Comparison of ENCODE assay signal across 18 cellular contexts in the genomic region with DNA sequence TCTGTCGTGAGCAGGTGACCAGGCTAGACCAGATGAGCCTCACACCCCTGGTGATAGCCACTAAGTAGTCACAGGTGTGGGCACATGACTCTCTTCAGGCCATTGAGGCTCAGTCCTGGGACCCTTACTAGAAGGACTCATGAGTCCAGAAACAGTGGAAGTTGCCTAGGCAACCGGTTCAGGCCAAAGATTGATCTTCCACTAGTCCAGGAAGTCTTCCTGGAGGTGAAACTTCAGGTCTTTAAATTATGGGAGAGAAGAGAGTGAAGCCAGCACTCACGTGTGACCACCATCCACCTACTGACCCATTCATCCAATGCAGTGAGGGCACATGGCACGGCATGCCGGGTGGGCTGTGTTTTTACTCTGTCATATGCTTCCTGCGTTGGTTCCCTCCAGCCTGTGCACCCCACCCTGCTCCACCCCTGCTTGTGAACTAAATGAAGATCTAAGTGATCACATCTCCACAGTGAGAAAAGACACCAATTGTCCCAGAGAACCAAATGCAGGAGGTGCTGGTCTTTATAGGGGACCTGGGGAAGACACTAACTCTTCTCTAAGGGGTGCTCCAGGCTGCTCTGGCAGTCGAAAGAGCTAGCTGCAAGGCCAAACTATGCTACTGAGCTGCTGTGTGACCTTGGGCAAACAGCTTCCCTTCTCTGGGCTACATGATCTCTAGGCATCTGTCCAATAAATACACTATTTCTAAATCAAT. TPM values are rescaled to one million over a fixed set of nuclear protein-coding genes. Genes with fewer than 3 reads are reported as not detected.
DNase-seq lines count a peak whose midpoint lies in the region; ATAC-seq, FAIRE-seq and TF ChIP-seq lines count a peak whose summit lies in the region.
"Had no signal": no experiment of that assay in that cellular context is flagged by ENCODE, and none has a peak within 500 bp of the region (broad histone marks: within the 10 kb centered on the region; RNA-seq: fewer than 3 reads in every experiment).

No MANE protein-coding gene starts in this region.

- no peaks in the 10 kb centered on the region for H3K9me3 ChIP-seq in right cardiac atrium (ENCODE audit: control insufficient read depth, low read length)
- H3K9me3 ChIP-seq in H1 (ENCODE audit: insufficient read depth in 2 of 2, low read depth in 1 of 2, low read length in 1 of 2) = no peaks in the 10 kb centered on the region
- no peaks in the 10 kb centered on the region for H3K9me3 ChIP-seq in uterus
- no peaks in the 10 kb centered on the region for H3K9me3 ChIP-seq in BE2C

- TF ChIP-seq RAD21 in H1 (IDR thresholded peaks at IDR 0.05 in 1 of 2, conservative IDR thresholded peaks at IDR 0.05 in 1 of 2; ENCODE audit: low read depth in 2 of 2, low read length in 2 of 2) = no peak

- H3K4ac ChIP-seq in H1 (replicated peaks; ENCODE audit: insufficient read length, low read depth, low read length) = peak overlapping the region; percentile 6

- CTCF ChIA-PET in H1 (lab: Charles Lee; ENCODE audit: partially characterized antibody) = interaction anchor here (0.6 to 2.3 kb wide), 10 partner anchors 9 to 196 kb away, joined by 3 to 11 read pairs (median 3); a partner anchor contains a TSS

- H3K4me3 ChIP-seq in right cardiac atrium (ENCODE audit: low read length) = no peak overlapping the region
- H3K4me3 ChIP-seq in H1 (ENCODE audit: extremely low read depth in 1 of 4, insufficient read depth in 2 of 4, low read depth in 3 of 4, low read length in 4 of 4) = no peak overlapping the region
- no peak overlapping the region for H3K4me3 ChIP-seq in uterus
- H3K4me3 ChIP-seq in BE2C (ENCODE audit: low read depth, low read length) = no peak overlapping the region
- H3K4me3 ChIP-seq: GM23338 had no signal

- no peak overlapping the region for H3K18ac ChIP-seq in H1 (ENCODE audit: extremely low read depth, low read length)

- no peak overlapping the region for H3K23ac ChIP-seq in H1 (ENCODE audit: insufficient read length)

- H2BK5ac ChIP-seq in H1 (ENCODE audit: low read depth, low read length) = no peak overlapping the region

- POLR2A ChIA-PET in H1 (lab: Charles Lee; ENCODE audit: partially characterized antibody) = interaction anchor here (1.0 to 2.4 kb wide), 5 partner anchors 8 to 209 kb away, joined by 3 to 11 read pairs (median 4); no protein-coding TSS in a partner anchor

- H3K14ac ChIP-seq in H1 (ENCODE audit: insufficient read length) = no peak overlapping the region

- H4K20me1 ChIP-seq in H1 (replicated peaks in 1 of 2; ENCODE audit: control insufficient read depth in 1 of 2, insufficient read depth in 2 of 2, low read length in 2 of 2) = no peaks in the 10 kb centered on the region

- H2BK15ac ChIP-seq in H1 (ENCODE audit: low read length) = no peak overlapping the region

- TF ChIP-seq EP300 in H1 (IDR thresholded peaks at IDR 0.05; ENCODE audit: borderline replicate concordance in 1 of 2, low read depth in 2 of 2, low read length in 2 of 2) = no peak

- peak; percentile 72 for DNase-seq in cardiac septum (ENCODE audit: low spot score)
- DNase-seq in right cardiac atrium = no peak
- DNase-seq in H1 (ENCODE audit: low read depth in 1 of 2, low spot score in 2 of 2) = no peak
- peak; percentile 21 for DNase-seq in sciatic nerve (ENCODE audit: low spot score)
- peak; percentile 7 for DNase-seq in uterus
- no peak for DNase-seq in COLO829 (ENCODE audit: low spot score)
- DNase-seq in BE2C = no peak
- DNase-seq: ACHN; CD4-positive, alpha-beta memory T cell; COR-L47; DMS153; DMS79 treated with DMSO at 0.1 percent for 48 hours; GDM1; H9 had no signal

- H2AK5ac ChIP-seq in H1 (ENCODE audit: low read depth, low read length) = no peak overlapping the region

- H2BK12ac ChIP-seq in H1 (ENCODE audit: low read depth, low read length) = no peak overlapping the region

- H4K91ac ChIP-seq in H1 (replicated peaks; ENCODE audit: insufficient read length, low read length) = no peak overlapping the region

- H3K56ac ChIP-seq in H1 (replicated peaks; ENCODE audit: insufficient read length, low read depth, low read length) = no peak overlapping the region

- H3K36me3 ChIP-seq in H1 (ENCODE audit: control insufficient read depth in 2 of 4, insufficient read depth in 4 of 4, low read length in 3 of 4) (no peaks in the 10 kb centered on the region), uterus (no peaks in the 10 kb centered on the region), BE2C (no peaks in the 10 kb centered on the region)

- H3K79me1 ChIP-seq in H1 (ENCODE audit: low read depth, low read length) = no peaks in the 10 kb centered on the region

- no peaks in the 10 kb centered on the region for H3K79me2 ChIP-seq in H1 (ENCODE audit: control insufficient read depth in 1 of 2, insufficient read depth in 2 of 2, low read length in 2 of 2)

- no peak for FAIRE-seq in H1 (lab: Jason Lieb, UNC)
- FAIRE-seq: D721Med, GM12892 had no signal

- H3K23me2 ChIP-seq in H1 (ENCODE audit: low read depth, low read length) = no peaks in the 10 kb centered on the region

- no peak overlapping the region for H2BK20ac ChIP-seq in H1 (ENCODE audit: low read length)

- 90% methylated on average over 7 of the region's 7 CpGs for WGBS in right cardiac atrium
- WGBS in H1 (ENCODE audit: extremely low coverage in 1 of 2, insufficient coverage in 1 of 2, insufficient read length in 1 of 2, insufficient replicate concordance in 2 of 2, low coverage in 1 of 2, low lambda C conversion rate in 2 of 2, missing lambda C conversion rate in 1 of 2), 2 experiments = 93% methylated on average over 7 of the region's 7 CpGs; no CpG with 5 or more reads in 1 of the 2 experiments

- H2BK120ac ChIP-seq in H1 (replicated peaks; ENCODE audit: low read depth, low read length) = no peak overlapping the region

- H3K27ac ChIP-seq in right cardiac atrium (ENCODE audit: low read length) (no peak overlapping the region), H1 (ENCODE audit: low read depth, low read length) (no peak overlapping the region), uterus (no peak overlapping the region)

- H3K4me2 ChIP-seq in H1 (ENCODE audit: insufficient read depth in 1 of 2, low read depth in 2 of 2, low read length in 2 of 2) = no peak overlapping the region
- H3K4me2 ChIP-seq: GM23338 had no signal

- H3K4me1 ChIP-seq in right cardiac atrium (ENCODE audit: control insufficient read depth, insufficient read depth, low read length) (no peaks in the 10 kb centered on the region), H1 (replicated peaks in 1 of 4; ENCODE audit: control insufficient read depth in 3 of 4, insufficient read depth in 4 of 4, low read length in 3 of 4) (peaks cover 0 to 2% (median 0%) of the 10 kb centered on the region in 4 experiments; a peak in 1 of 7 replicates), uterus (no peaks in the 10 kb centered on the region), BE2C (no peaks in the 10 kb centered on the region)

- ATAC-seq in right cardiac atrium (no peak), sciatic nerve (no peak), HG02798 (IDR thresholded peaks at IDR 0.05; ENCODE audit: poor library complexity, unreplicated experiment) (no peak)

- H4K8ac ChIP-seq in H1 (ENCODE audit: extremely low read depth, insufficient read depth, low read length) = no peak overlapping the region

- no peak for TF ChIP-seq POLR2A in H1 (IDR thresholded peaks at IDR 0.05; ENCODE audit: control extremely low read depth in 1 of 2, low read depth in 2 of 2, low read length in 2 of 2)
- no peak for TF ChIP-seq POLR2A in uterus (IDR thresholded peaks at IDR 0.05)

- no peak for TF ChIP-seq CTCF in H1 (IDR thresholded peaks at IDR 0.05; ENCODE audit: control extremely low read depth in 1 of 3, insufficient read depth in 1 of 3, low read depth in 1 of 3, low read length in 3 of 3)
- no peak for TF ChIP-seq CTCF in uterus (IDR thresholded peaks at IDR 0.05)
- no peak for TF ChIP-seq CTCF in BE2C (IDR thresholded peaks at IDR 0.05; ENCODE audit: low read depth, low read length)

- intact Hi-C loops in cardiac septum (cut with DNase I) = no loop called here
- intact Hi-C loops in right cardiac atrium (cut with DNase I) = no loop called here
- intact Hi-C loops in sciatic nerve (cut with DNase I) = no loop called here
- intact Hi-C loops in uterus (cut with DNase I; ENCODE audit: low total_unique reads) = no loop called here

- no peak overlapping the region for H2AFZ ChIP-seq in H1 (ENCODE audit: low read length)
- H2AFZ ChIP-seq: GM23338 had no signal

- no peaks in the 10 kb centered on the region for H3K27me3 ChIP-seq in right cardiac atrium (ENCODE audit: control insufficient read depth, insufficient read depth)
- no peaks in the 10 kb centered on the region; a peak in 1 of 7 replicates for H3K27me3 ChIP-seq in H1 (replicated peaks in 1 of 4; ENCODE audit: control insufficient read depth in 3 of 4, extremely low read depth in 1 of 4, insufficient read depth in 3 of 4, low read length in 3 of 4)
- H3K27me3 ChIP-seq in uterus = no peaks in the 10 kb centered on the region
- H3K27me3 ChIP-seq in BE2C = no peaks in the 10 kb centered on the region

- no peak overlapping the region for H4K5ac ChIP-seq in H1 (ENCODE audit: insufficient read length, low read depth, low read length)

- no peak overlapping the region for H3K9ac ChIP-seq in H1 (replicated peaks in 1 of 4; ENCODE audit: extremely low read depth in 1 of 4, low read depth in 3 of 4, low read length in 3 of 4)

RNA-seq across cellular contexts. Expression of a gene that starts 12.5 kb away (rescaled TPM):
- total RNA-seq in cardiac septum (33.1 TPM), right cardiac atrium (10 to 100 TPM; 28.0 to 35.0 (median 33.3) TPM), sciatic nerve (78.7 TPM), uterus (10 to 100 TPM; 32.6 to 82.7 (median 60.8) TPM)
- polyA plus RNA-seq in right cardiac atrium (28.8 TPM), H1 (2011; rRNA removed) (45.2 and 45.3 TPM in 2 replicates)
- total RNA-seq in H1 (2021; fragmentation: NEBNext Ultra II Directional; extraction: Animal tissue kit (Norgen Biotek cat#: 25700)) = 61.6 and 64.4 TPM in 2 replicates
- 87.2 TPM for polyA plus RNA-seq in H1 (2011; cell fraction: cytosol; rRNA removed)
- polyA plus RNA-seq in H1 (2011; cell fraction: nucleus; rRNA removed) = 65.1 TPM
- polyA plus RNA-seq in H1 (2012, experiment 1 of 2) = 67.7 to 88.0 TPM (median 78.0 TPM) in 4 replicates
- 9.0 TPM for polyA plus RNA-seq in H1 (2012, experiment 2 of 2)
- 60.8 TPM for polyA plus RNA-seq in H1 (2013, experiment 1 of 2)
- 50.5 TPM for polyA plus RNA-seq in H1 (2013, experiment 2 of 2)
- 45.0 and 48.5 TPM in 2 replicates for polyA minus RNA-seq in H1 (2011; rRNA and poly(A)+ RNA removed)
- polyA minus RNA-seq in H1 (2011; cell fraction: cytosol; rRNA and poly(A)+ RNA removed) = 32.7 TPM
- 46.7 TPM for polyA minus RNA-seq in H1 (2011; cell fraction: nucleus; rRNA and poly(A)+ RNA removed)
- polyA plus RNA-seq in BE2C (2012; ENCODE audit: insufficient read depth, insufficient read length, low read depth) = 83.5 TPM

RNA-seq across cellular contexts. Expression of a gene that starts 54.0 kb away (rescaled TPM):
- 31.5 TPM for total RNA-seq in cardiac septum
- 10 to 100 TPM; 22.0 to 28.8 (median 23.0) TPM for total RNA-seq in right cardiac atrium
- 26.1 TPM for polyA plus RNA-seq in right cardiac atrium
- total RNA-seq in H1 (2021; fragmentation: NEBNext Ultra II Directional; extraction: Animal tissue kit (Norgen Biotek cat#: 25700)) = 26.7 and 26.8 TPM in 2 replicates
- polyA plus RNA-seq in H1 (2011; rRNA removed) = 12.4 and 26.3 TPM in 2 replicates
- polyA plus RNA-seq in H1 (2011; cell fraction: cytosol; rRNA removed) = 20.2 TPM
- polyA plus RNA-seq in H1 (2011; cell fraction: nucleus; rRNA removed) = 166 TPM
- 30.4 to 43.7 TPM (median 40.6 TPM) in 4 replicates for polyA plus RNA-seq in H1 (2012, experiment 1 of 2)
- 20.7 TPM for polyA plus RNA-seq in H1 (2012, experiment 2 of 2)
- polyA plus RNA-seq in H1 (2013, experiment 1 of 2) = 16.9 TPM
- 14.3 TPM for polyA plus RNA-seq in H1 (2013, experiment 2 of 2)
- polyA minus RNA-seq in H1 (2011; rRNA and poly(A)+ RNA removed) = 7.0 and 9.4 TPM in 2 replicates
- polyA minus RNA-seq in H1 (2011; cell fraction: cytosol; rRNA and poly(A)+ RNA removed) = 9.7 TPM
- polyA minus RNA-seq in H1 (2011; cell fraction: nucleus; rRNA and poly(A)+ RNA removed) = 37.9 TPM
- total RNA-seq in sciatic nerve = 47.5 TPM
- 10 to 100 TPM; 14.1 to 35.2 (median 24.7) TPM for total RNA-seq in uterus
- polyA plus RNA-seq in BE2C (2012; ENCODE audit: insufficient read depth, insufficient read length, low read depth) = 0.82 TPM

Comparison
In these comparisons a context has a peak if more than half of its experiments do, and no peak if none do; other contexts are left out.
1. DNase-seq: peak in cardiac septum (single experiment), sciatic nerve (single experiment) and uterus (2 of 2); none in right cardiac atrium (0 of 3), H1 (0 of 2), COLO829 (single experiment) and BE2C (single experiment).